In the genomic region with DNA sequence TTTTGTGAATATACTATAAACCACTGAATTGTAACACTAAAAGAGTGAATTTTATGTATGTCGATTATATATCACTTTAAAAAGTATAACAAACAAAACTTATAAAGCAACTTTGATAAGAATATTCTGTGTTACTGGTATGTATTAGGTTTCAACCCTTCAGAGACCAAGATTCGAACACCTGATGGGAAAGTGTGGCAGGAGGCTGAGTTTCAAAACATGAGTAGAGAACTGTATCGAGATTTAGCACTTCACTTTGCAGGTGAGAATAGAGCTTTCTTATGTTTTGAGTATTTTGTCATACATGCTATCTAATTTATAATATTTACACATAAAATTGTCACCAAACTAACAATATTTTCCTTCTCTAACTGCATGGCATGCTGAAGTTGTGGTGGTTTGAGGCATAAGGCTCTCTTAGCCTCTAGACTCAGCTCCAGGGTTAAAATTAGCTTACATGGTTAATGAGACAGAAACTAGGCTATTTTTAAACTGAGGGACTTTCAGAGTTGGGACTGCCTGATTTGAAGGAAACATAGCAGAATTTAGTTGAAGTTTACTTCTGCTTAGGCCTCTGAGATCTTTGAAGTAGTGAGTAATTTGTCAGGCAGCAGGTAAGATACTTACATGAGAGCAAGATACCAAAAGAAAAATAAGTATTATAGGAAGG, we compare ENCODE assay signal across 14 cellular contexts. TPM values are rescaled to one million over a fixed set of nuclear protein-coding genes. Genes with fewer than 3 reads are reported as not detected.
DNase-seq lines count a peak whose midpoint lies in the region; ATAC-seq, FAIRE-seq and TF ChIP-seq lines count a peak whose summit lies in the region.
"Had no signal": no experiment of that assay in that cellular context is flagged by ENCODE, and none has a peak within 500 bp of the region (broad histone marks: within the 10 kb centered on the region; RNA-seq: fewer than 3 reads in every experiment).

No MANE protein-coding gene starts in this region.

- peak overlapping the region; percentile 79 for H3K4me2 ChIP-seq in GM12878 (ENCODE audit: control insufficient read depth, insufficient read depth)

- FAIRE-seq in GM12878 (lab: Jason Lieb, UNC) (peak; percentile 54), kidney (lab: Jason Lieb, UNC) (no peak)
- FAIRE-seq: astrocyte had no signal

- TF ChIP-seq RAD21 in GM12878 (IDR thresholded peaks at IDR 0.05; ENCODE audit: insufficient read depth, low read depth, low read length): no peak

- RAD21 ChIA-PET in GM12878 (lab: Charles Lee; ENCODE audit: unreplicated experiment): interaction anchor here (1.2 to 1.8 kb wide), 3 partner anchors 26 to 49 kb away, joined by 3 to 7 read pairs (median 5); no protein-coding TSS in a partner anchor

- no peaks in the 10 kb centered on the region for H3K27me3 ChIP-seq in GM12878 (replicated peaks in 1 of 2; ENCODE audit: control insufficient read depth in 2 of 2, insufficient read depth in 2 of 2, low read length in 1 of 2)

- H3K27ac ChIP-seq in GM12878 (ENCODE audit: control insufficient read depth, insufficient read depth): peak overlapping the region; percentile 61
- H3K27ac ChIP-seq in coronary artery: peak overlapping the region in 1 of 2 donors; percentile 18
- H3K27ac ChIP-seq in kidney (ENCODE audit: low read depth in 2 of 2, low read length in 2 of 2): no peak overlapping the region

- TF ChIP-seq EP300 in GM12878 (IDR thresholded peaks at IDR 0.05; ENCODE audit: borderline replicate concordance in 1 of 2, control insufficient read depth in 1 of 2, low read depth in 2 of 2, low read length in 2 of 2): no peak

- CTCF ChIA-PET in GM12878 (lab: Yijun Ruan, JAX): interaction anchor here (0.7 to 2.4 kb wide), 4 partner anchors 10 to 166 kb away, joined by 3 to 10 read pairs (median 4); no protein-coding TSS in a partner anchor

- intact Hi-C loops in GM12878 (cut with micrococcal nuclease; ENCODE audit: unreplicated experiment) (loop anchor here (2.0 kb wide), 1 partner anchor 120 kb away; a partner anchor contains a TSS), kidney (cut with DNase I) (no loop called here)

- no peak overlapping the region for H3K4me3 ChIP-seq in GM12878
- no peak overlapping the region for H3K4me3 ChIP-seq in coronary artery
- H3K4me3 ChIP-seq in kidney (ENCODE audit: low read length in 2 of 2): no peak overlapping the region

- BruUV-seq in GM12878 (replicated peaks; lab: Mats Ljungman, UMichigan): TSS peak; percentile 19

- H3K79me2 ChIP-seq in GM12878 (ENCODE audit: control insufficient read depth, insufficient read depth, low read length): peaks cover 4% of the 10 kb centered on the region

- no peak for TF ChIP-seq POLR2A in GM12878 (IDR thresholded peaks at IDR 0.05; ENCODE audit: low read depth, low read length)

- peaks cover 1% of the 10 kb centered on the region; the same call in 1 of the 3 replicates for H3K9me3 ChIP-seq in GM12878 (replicated peaks; ENCODE audit: control insufficient read depth, insufficient read depth, low read length)
- no peaks in the 10 kb centered on the region for H3K9me3 ChIP-seq in kidney (ENCODE audit: control insufficient read depth in 1 of 2, low read length in 2 of 2)

- H4K20me1 ChIP-seq in GM12878 (ENCODE audit: control insufficient read depth, insufficient read depth): no peaks in the 10 kb centered on the region

- ATAC-seq in GM18858 (IDR thresholded peaks at IDR 0.05; ENCODE audit: unreplicated experiment): peak; percentile 82
- ATAC-seq in GM21447 (IDR thresholded peaks at IDR 0.05; ENCODE audit: unreplicated experiment): peak; percentile 97
- peak; percentile 81 for ATAC-seq in HG03095 (IDR thresholded peaks at IDR 0.05; ENCODE audit: unreplicated experiment)
- ATAC-seq in GM12878: peak; percentile 94
- ATAC-seq: esophagus mucosa, left lobe of liver had no signal

- H2AFZ ChIP-seq in GM12878 (ENCODE audit: control insufficient read depth, low read depth, low read length): no peak overlapping the region

- H3K9ac ChIP-seq in GM12878 (ENCODE audit: control insufficient read depth, insufficient read depth, low read length): no peak overlapping the region
- H3K9ac ChIP-seq in kidney (ENCODE audit: low read length in 2 of 2): no peak overlapping the region

- in situ Hi-C loops in GM12878 (cut with MboI): no loop called here

- 26% methylated on average over 3 of the region's 3 CpGs for WGBS in GM12878 (ENCODE audit: insufficient coverage, insufficient replicate concordance, low lambda C conversion rate, missing lambda C conversion rate)

- DNase-seq in GM12878 (ENCODE audit: low read depth, low spot score) (peak; percentile 44), coronary artery (ENCODE audit: low spot score) (no peak), medulla oblongata (ENCODE audit: extremely low spot score) (no peak), globus pallidus (ENCODE audit: low spot score) (no peak), kidney (no peak)
- DNase-seq: activated CD4-positive, alpha-beta memory T cell treated with anti-CD3 and anti-CD28 coated beads, Interleukin-2, amount 10 ng/mL, durations not matched to agents 7 days and 5 days; DMS53; NCI-H1694 treated with DMSO at 0.1 percent for 48 hours had no signal

- no peaks in the 10 kb centered on the region; a peak in 2 of 4 replicates for H3K36me3 ChIP-seq in GM12878 (ENCODE audit: control insufficient read depth in 2 of 2, insufficient read depth in 2 of 2, low read length in 1 of 2)
- peaks cover 5 to 8% of the 10 kb centered on the region in 2 donors for H3K36me3 ChIP-seq in kidney (ENCODE audit: control insufficient read depth in 1 of 2, insufficient read depth in 2 of 2, low read length in 2 of 2)

- TF ChIP-seq CTCF in GM12878 (IDR thresholded peaks at IDR 0.05 in 2 of 3, conservative IDR thresholded peaks at IDR 0.05 in 1 of 3; ENCODE audit: control insufficient read depth in 2 of 3, extremely low read depth in 1 of 3, insufficient read depth in 1 of 3, low read depth in 3 of 3, low read length in 3 of 3): no peak
- no peak for TF ChIP-seq CTCF in coronary artery (IDR thresholded peaks at IDR 0.05)
- no peak for TF ChIP-seq CTCF in kidney (IDR thresholded peaks at IDR 0.05; ENCODE audit: borderline replicate concordance, extremely low read depth, insufficient read depth)

- POLR2A ChIA-PET in GM12878 (lab: Charles Lee): interaction anchor here (0.5 to 1.3 kb wide), 8 partner anchors 8 to 66 kb away, joined by 3 to 4 read pairs (median 3); a partner anchor contains a TSS

- SMC1A ChIA-PET in GM12878 (lab: Charles Lee; ENCODE audit: uncharacterized antibody, unreplicated experiment): interaction anchor here (0.8 to 2.4 kb wide), 18 partner anchors 9 to 136 kb away, joined by 3 to 13 read pairs (median 4); no protein-coding TSS in a partner anchor

- peaks cover 18% of the 10 kb centered on the region for H3K4me1 ChIP-seq in GM12878 (ENCODE audit: control insufficient read depth, insufficient read depth, low read length)
- H3K4me1 ChIP-seq in kidney (ENCODE audit: control insufficient read depth in 1 of 2, insufficient read depth in 1 of 2, low read depth in 1 of 2, low read length in 2 of 2): no peaks in the 10 kb centered on the region

TF ChIP-seq in GM12878, 131 proteins besides CTCF, POLR2A, EP300 and RAD21 (continues in another document):
- TF ChIP-seq EGR1 (IDR thresholded peaks at IDR 0.05; ENCODE audit: borderline replicate concordance in 1 of 2, low read depth in 2 of 2, low read length in 2 of 2): no peak
- no peak for TF ChIP-seq CREB1 (IDR thresholded peaks at IDR 0.05; ENCODE audit: low read depth)
- peak; percentile 79; the same call in 1 of the 2 replicates for TF ChIP-seq FOXM1 (IDR thresholded peaks at IDR 0.05; ENCODE audit: low read depth, low read length)
- no peak for TF ChIP-seq HCFC1 (IDR thresholded peaks at IDR 0.05; ENCODE audit: low read length)
- no peak for TF ChIP-seq PML (IDR thresholded peaks at IDR 0.05; ENCODE audit: low read length)
- no peak for TF ChIP-seq SPI1 (IDR thresholded peaks at IDR 0.05; ENCODE audit: borderline replicate concordance, insufficient read depth, low read depth, low read length)
- no peak for TF ChIP-seq FOS (IDR thresholded peaks at IDR 0.05; ENCODE audit: borderline replicate concordance, extremely low read depth, insufficient read length)
- no peak for TF ChIP-seq JUND (IDR thresholded peaks at IDR 0.05; ENCODE audit: low read depth, low read length)
- TF ChIP-seq WRNIP1 (IDR thresholded peaks at IDR 0.05; ENCODE audit: borderline replicate concordance, low read depth, low read length): no peak
- TF ChIP-seq TCF3 (IDR thresholded peaks at IDR 0.05; ENCODE audit: borderline replicate concordance, insufficient read depth, low read depth, low read length): no peak
- TF ChIP-seq, protein P1, sequence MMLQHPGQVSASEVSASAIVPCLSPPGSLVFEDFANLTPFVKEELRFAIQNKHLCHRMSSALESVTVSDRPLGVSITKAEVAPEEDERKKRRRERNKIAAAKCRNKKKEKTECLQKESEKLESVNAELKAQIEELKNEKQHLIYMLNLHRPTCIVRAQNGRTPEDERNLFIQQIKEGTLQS (IDR thresholded peaks at IDR 0.05; ENCODE audit: borderline replicate concordance, extremely low read depth, low read depth, low read length): no peak
- TF ChIP-seq POLR2AphosphoS2 (IDR thresholded peaks at IDR 0.05; ENCODE audit: low read depth, low read length): no peak
- 0 out of 2 replicates have a peak, but pooled peaks have one; percentile 23 for TF ChIP-seq HDGF (IDR thresholded peaks at IDR 0.05)
- no peak for TF ChIP-seq SMARCA5 (IDR thresholded peaks at IDR 0.05)
- TF ChIP-seq NR2C1 (IDR thresholded peaks at IDR 0.05): no peak

RNA-seq across cellular contexts. Expression of a gene that starts 48.6 kb away (rescaled TPM):
- total RNA-seq in GM12878 (2013; cell fraction: nucleolus; rRNA removed): 137 and 158 TPM in 2 replicates
- 33.6 and 37.3 TPM in 2 replicates for total RNA-seq in GM12878 (2014; rRNA removed)
- 46.0 and 47.9 TPM in 2 replicates for total RNA-seq in GM12878 (2014; rRNA removed; fragmentation: Illumina TruSeq; extraction: Trizol)
- total RNA-seq in GM12878 (2021): 30.3 and 32.7 TPM in 2 replicates
- polyA plus RNA-seq in GM12878 (2011; ENCODE audit: low read depth): 9.8 TPM
- 21.0 and 34.6 TPM in 2 replicates for polyA plus RNA-seq in GM12878 (2011; rRNA removed)
- 9.4 and 9.9 TPM in 2 replicates for polyA plus RNA-seq in GM12878 (2011; cell fraction: cytosol; rRNA removed)
- 18.9 and 22.7 TPM in 2 replicates for polyA plus RNA-seq in GM12878 (2011; cell fraction: nucleus; rRNA removed)
- polyA plus RNA-seq in GM12878 (2012): 13.1 and 17.2 TPM in 2 replicates
- 25.9 and 28.1 TPM in 2 replicates for polyA plus RNA-seq in GM12878 (2014; fragmentation: Illumina TruSeq; extraction: Trizol)
- polyA plus RNA-seq in GM12878 (2014; fragmentation: Nextera tagmentation; extraction: Ambion mirVana): 1 to 10 TPM; 5.2 to 6.7 TPM
- polyA plus RNA-seq in GM12878 (2014; rRNA removed): 9.7 and 12.5 TPM in 2 replicates
- polyA plus RNA-seq in GM12878 (2016; fragmentation: Nextera tagmentation; extraction: Ambion mirVana): 10 to 100 TPM; 21.4 to 24.9 TPM
- polyA minus RNA-seq in GM12878 (2011; rRNA and poly(A)+ RNA removed): 45.8 and 53.3 TPM in 2 replicates
- polyA minus RNA-seq in GM12878 (2011; cell fraction: cytosol; rRNA and poly(A)+ RNA removed): 24.7 and 30.3 TPM in 2 replicates
- polyA minus RNA-seq in GM12878 (2011; cell fraction: nucleus; rRNA and poly(A)+ RNA removed): 32.4 and 53.1 TPM in 2 replicates
- total RNA-seq in kidney: 46.5 TPM
- 2.8 TPM for polyA plus RNA-seq in kidney (ENCODE audit: insufficient read depth, low read depth, low replicate concordance)
